In genomic region chr2:183078467-183079334, GRCh38 we compare ENCODE assay signal across 8 cellular contexts. TPM values are rescaled to one million over a fixed set of nuclear protein-coding genes. Genes with fewer than 3 reads are reported as not detected.
DNase-seq lines count a peak whose midpoint lies in the region; ATAC-seq and TF ChIP-seq lines count a peak whose summit lies in the region.

A gene with protein sequence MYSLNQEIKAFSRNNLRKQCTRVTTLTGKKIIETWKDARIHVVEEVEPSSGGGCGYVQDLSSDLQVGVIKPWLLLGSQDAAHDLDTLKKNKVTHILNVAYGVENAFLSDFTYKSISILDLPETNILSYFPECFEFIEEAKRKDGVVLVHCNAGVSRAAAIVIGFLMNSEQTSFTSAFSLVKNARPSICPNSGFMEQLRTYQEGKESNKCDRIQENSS (plus strand): TSS chr2:183078747. CDS start chr2:183078934, 187 bp downstream.

- 1 to 3% (median 2%) methylated on average over 23 to 25 of the region's 25 CpGs for WGBS in spleen, 5 donors

- TF ChIP-seq POLR2A in spleen (IDR thresholded peaks at IDR 0.05), result peak in 1 of 3 donors; percentile 27

- TF ChIP-seq CTCF in WI38 (IDR thresholded peaks at IDR 0.05; ENCODE audit: low read depth, low read length), result no peak
- TF ChIP-seq CTCF in spleen (IDR thresholded peaks at IDR 0.05 in 8 of 11, conservative IDR thresholded peaks at IDR 0.05 in 3 of 11), result no peak

- ATAC-seq in GM18873 (IDR thresholded peaks at IDR 0.05; ENCODE audit: low FRiP score, unreplicated experiment) (peak; percentile 89), HG03135 (IDR thresholded peaks at IDR 0.05; ENCODE audit: unreplicated experiment) (peak; percentile 88)

- peak within 1 kb of the TSS; percentile 32 to 90 (median 82) for H3K27ac ChIP-seq in spleen

- DNase-seq in AG08395 (ENCODE audit: low spot score), result peak; percentile 96
- DNase-seq in NCI-H2196 (lab: John Stamatoyannopoulos, UW; ENCODE audit: unreplicated experiment), result peak; percentile 92
- peak; percentile 74 for DNase-seq in central memory CD4-positive, alpha-beta T cell
- peak; percentile 99 for DNase-seq in inferior parietal cortex (ENCODE audit: extremely low spot score)
- peak; percentile 81 for DNase-seq in spleen

- H3K4me3 ChIP-seq in WI38 (ENCODE audit: low read depth, low read length) (peak within 1 kb of the TSS; percentile 85), spleen (peak within 1 kb of the TSS; percentile 49 to 81 (median 66))

- H3K36me3 ChIP-seq in spleen, result no peaks in the 10 kb centered on the region

- intact Hi-C loops in spleen (cut with DNase I; ENCODE audit: low total_unique reads), result no loop called here

- peaks cover 0 to 24% (median 15%) of the 10 kb centered on the region in 6 donors for H3K4me1 ChIP-seq in spleen

- peaks cover 0 to 10% (median 0%) of the 10 kb centered on the region in 7 donors for H3K27me3 ChIP-seq in spleen (replicated peaks in 1 of 7)

- H3K9me3 ChIP-seq in spleen, result no peaks in the 10 kb centered on the region

RNA-seq across cellular contexts. Expression of the gene that starts here (rescaled TPM):
- total RNA-seq in spleen, result 1 to 10 TPM; 3.2 to 5.8 (median 4.8) TPM
- polyA plus RNA-seq in spleen, result 1 to 10 TPM in 1 of 3 donors, under 1 TPM in 2; 0.78 to 2.4 (median 0.88) TPM

Comparison
In these comparisons a context has a peak if more than half of its experiments do, and no peak if none do; other contexts are left out.
1. Peak in every context shown above with its lines: DNase-seq, ATAC-seq, H3K4me3 ChIP-seq and H3K27ac ChIP-seq.